Comparison of ENCODE assay signal across 13 cellular contexts in genomic region chr11:351411-351810, GRCh38. TPM values are rescaled to one million over a fixed set of nuclear protein-coding genes. Genes with fewer than 3 reads are reported as not detected.
A peak's percentile ranks its signal among the peaks of the same experiment; 100 is the strongest.
DNase-seq lines count a peak whose midpoint lies in the region; FAIRE-seq and TF ChIP-seq lines count a peak whose summit lies in the region.
"Had no signal": no experiment of that assay in that cellular context is flagged by ENCODE, and none has a peak within 500 bp of the region (broad histone marks: within the 10 kb centered on the region; RNA-seq: fewer than 3 reads in every experiment).

No MANE protein-coding gene starts in this region.

- H3K9me3 ChIP-seq in astrocyte (ENCODE audit: insufficient read depth, low read depth, low read length), result no peaks in the 10 kb centered on the region
- no peaks in the 10 kb centered on the region for H3K9me3 ChIP-seq in ascending aorta
- H3K9me3 ChIP-seq in adrenal gland (replicated peaks in 1 of 3), result no peaks in the 10 kb centered on the region
- H3K9me3 ChIP-seq: stomach had no signal

- FAIRE-seq in astrocyte (lab: Jason Lieb, UNC), result no peak

- H3K9me3 Mint-ChIP-seq in astrocyte (ENCODE audit: unreplicated experiment) (no peaks in the 10 kb centered on the region), nephron (no peaks in the 10 kb centered on the region)
- H3K9me3 Mint-ChIP-seq: memory B cell had no signal

- H3K27me3 Mint-ChIP-seq in astrocyte (ENCODE audit: low read depth, unreplicated experiment), result peaks cover 7% of the 10 kb centered on the region
- H3K27me3 Mint-ChIP-seq in nephron (ENCODE audit: low read depth), result no peaks in the 10 kb centered on the region
- H3K27me3 Mint-ChIP-seq: memory B cell had no signal

- no peaks in the 10 kb centered on the region for H3K79me2 ChIP-seq in astrocyte (ENCODE audit: insufficient read depth, low read length)

- H2AFZ ChIP-seq in astrocyte (ENCODE audit: low read depth, low read length), result no peak overlapping the region

- H3K36me3 ChIP-seq in astrocyte (ENCODE audit: insufficient read depth, low read length) (no peaks in the 10 kb centered on the region), ascending aorta (no peaks in the 10 kb centered on the region), adrenal gland (replicated peaks in 1 of 2) (no peaks in the 10 kb centered on the region)
- H3K36me3 ChIP-seq: stomach had no signal

- WGBS in adrenal gland, 4 donors, result 90 to 93% (median 92%) methylated on average over 14 of the region's 14 CpGs

- no peak overlapping the region for H3K9ac ChIP-seq in astrocyte (ENCODE audit: low read length)

- H3K4me1 ChIP-seq in astrocyte (ENCODE audit: insufficient read depth, low read length) (peaks cover 10% of the 10 kb centered on the region), ascending aorta (peaks cover 26 to 27% of the 10 kb centered on the region in 2 donors), adrenal gland (replicated peaks in 1 of 2) (peaks cover 9 to 13% of the 10 kb centered on the region in 2 donors)

- H3K27ac ChIP-seq in astrocyte (ENCODE audit: low read depth, low read length) (no peak overlapping the region), ascending aorta (no peak overlapping the region), adrenal gland (no peak overlapping the region)

- no peak overlapping the region for H3K27ac Mint-ChIP-seq in astrocyte (ENCODE audit: unreplicated experiment)
- H3K27ac Mint-ChIP-seq in nephron, result peak overlapping the region; percentile 75 to 83 (median 81)
- H3K27ac Mint-ChIP-seq: memory B cell had no signal

- peaks cover 7% of the 10 kb centered on the region for H3K4me1 Mint-ChIP-seq in astrocyte (ENCODE audit: low read depth, unreplicated experiment)
- peaks cover 42% of the 10 kb centered on the region for H3K4me1 Mint-ChIP-seq in nephron

- no peaks in the 10 kb centered on the region for H3K27me3 ChIP-seq in astrocyte (ENCODE audit: insufficient read depth, low read length)
- no peaks in the 10 kb centered on the region for H3K27me3 ChIP-seq in ascending aorta
- H3K27me3 ChIP-seq in adrenal gland, result no peaks in the 10 kb centered on the region

- TF ChIP-seq CTCF in astrocyte (IDR thresholded peaks at IDR 0.05; ENCODE audit: insufficient read depth, low read depth, low read length) (no peak), nephron (IDR thresholded peaks at IDR 0.05; ENCODE audit: unreplicated experiment in 3 of 3) (no peak), ascending aorta (IDR thresholded peaks at IDR 0.05) (no peak), adrenal gland (IDR thresholded peaks at IDR 0.05) (no peak)

- H3K4me3 ChIP-seq in astrocyte (ENCODE audit: insufficient read depth, low read depth, low read length) (no peak overlapping the region), ascending aorta (no peak overlapping the region), adrenal gland (no peak overlapping the region)
- H3K4me3 ChIP-seq: stomach had no signal

- intact Hi-C loops in ascending aorta (cut with DNase I) (no loop called here), adrenal gland (cut with DNase I) (no loop called here)

- peak overlapping the region; percentile 64 for H3K4me3 Mint-ChIP-seq in astrocyte (ENCODE audit: unreplicated experiment)
- no peak overlapping the region for H3K4me3 Mint-ChIP-seq in nephron
- H3K4me3 Mint-ChIP-seq: WTC11 had no signal

- no peaks in the 10 kb centered on the region for H4K20me1 ChIP-seq in astrocyte (ENCODE audit: insufficient read depth, low read length)

- no peak overlapping the region for H3K4me2 ChIP-seq in astrocyte (ENCODE audit: low read length)

- no peak for TF ChIP-seq POLR2A in adrenal gland (IDR thresholded peaks at IDR 0.05)

- DNase-seq in activated effector memory CD4-positive, alpha-beta T cell treated with anti-CD3 and anti-CD28 coated beads, Interleukin-2, amount 50 U/mL, for 16 hours, result peak; percentile 57
- DNase-seq in activated effector memory CD4-positive, alpha-beta T cell treated with Interleukin-2 at 50 U/mL for 16 hours, result no peak
- no peak for DNase-seq in astrocyte (ENCODE audit: low read depth)
- DNase-seq in ureter (ENCODE audit: low spot score), result peak; percentile 41
- no peak for DNase-seq in ascending aorta (ENCODE audit: low spot score in 2 of 2)
- DNase-seq in adrenal gland, result no peak
- no peak for DNase-seq in hippocampal formation (lab: John Stamatoyannopoulos, UW)
- DNase-seq: NCI-H1694 treated with DMSO at 0.1 percent for 48 hours, stomach had no signal

- H3K36me3 Mint-ChIP-seq in astrocyte (ENCODE audit: low read depth, unreplicated experiment) (no peaks in the 10 kb centered on the region), nephron (ENCODE audit: low read depth) (no peaks in the 10 kb centered on the region)
- H3K36me3 Mint-ChIP-seq: memory B cell, WTC11 had no signal

RNA-seq across cellular contexts. Expression of gene B4GALNT4, which starts 17.9 kb away (rescaled TPM):
- 64.6 and 68.5 TPM in 2 replicates for total RNA-seq in astrocyte
- 3.3 TPM for total RNA-seq in ureter
- total RNA-seq in ascending aorta, result not detected
- total RNA-seq in adrenal gland, result 1 to 10 TPM in 3 of 8 donors, under 1 TPM in 3, not detected in 2; 0.29 to 2.9 (median 0.99) TPM
- 10 to 100 TPM in 1 of 3 donors, 1 to 10 TPM in 1, under 1 TPM in 1; 0.15 to 30.3 (median 9.1) TPM for polyA plus RNA-seq in adrenal gland

RNA-seq across cellular contexts. Expression of gene IFITM3, which starts 30.8 kb away (rescaled TPM):
- total RNA-seq in astrocyte (642 and 757 TPM in 2 replicates), ureter (536 TPM), ascending aorta (1,421 TPM), adrenal gland (100 to 1,000 TPM; 120 to 946 (median 395) TPM)
- polyA plus RNA-seq in adrenal gland, result 1,000 to 10,000 TPM in 1 of 3 donors, 100 to 1,000 TPM in 2; 454 to 1,592 (median 502) TPM

RNA-seq across cellular contexts. Expression of gene IFITM1, which starts 37.6 kb away (rescaled TPM):
- total RNA-seq in astrocyte (526 and 631 TPM in 2 replicates), ureter (150 TPM), ascending aorta (650 TPM), adrenal gland (100 to 1,000 TPM in 3 of 8 donors, 10 to 100 TPM in 5; 52.8 to 238 (median 85.3) TPM)
- 100 to 1,000 TPM in 2 of 3 donors, 10 to 100 TPM in 1; 84.6 to 360 (median 139) TPM for polyA plus RNA-seq in adrenal gland

RNA-seq across cellular contexts. Expression of gene PKP3, which starts 42.6 kb away (rescaled TPM):
- total RNA-seq in astrocyte, result 1.1 and 2.1 TPM in 2 replicates
- 78.5 TPM for total RNA-seq in ureter
- total RNA-seq in ascending aorta, result not detected
- under 1 TPM in 3 of 8 donors, not detected in 5; 0.45 to 0.65 (median 0.65) TPM for total RNA-seq in adrenal gland
- polyA plus RNA-seq in adrenal gland, result under 1 TPM in 1 of 3 donors, not detected in 2; 0.37 TPM
- total RNA-seq: A673 had no signal

RNA-seq across cellular contexts. Expression of gene IFITM2, which starts 43.8 kb away (rescaled TPM):
- 474 and 575 TPM in 2 replicates for total RNA-seq in astrocyte
- total RNA-seq in ureter, result 408 TPM
- total RNA-seq in ascending aorta, result 1,131 TPM
- total RNA-seq in adrenal gland, result 100 to 1,000 TPM in 7 of 8 donors, 10 to 100 TPM in 1; 96.5 to 269 (median 190) TPM
- 100 to 1,000 TPM; 290 to 835 (median 443) TPM for polyA plus RNA-seq in adrenal gland

Comparison
In these comparisons a context has a peak if more than half of its experiments do, and no peak if none do; other contexts are left out.
1. DNase-seq: peak in activated effector memory CD4-positive, alpha-beta T cell treated with anti-CD3 and anti-CD28 coated beads, Interleukin-2, amount 50 U/mL, for 16 hours (single experiment) and ureter (single experiment); none in activated effector memory CD4-positive, alpha-beta T cell treated with Interleukin-2 at 50 U/mL for 16 hours (single experiment), astrocyte (single experiment), ascending aorta (0 of 2), adrenal gland (0 of 7) and hippocampal formation (0 of 2).
2. RNA of gene B4GALNT4, which starts 17.9 kb away (total RNA-seq): 64.6 to 68.5 TPM in astrocyte; 3.3 TPM in ureter (single experiment), 0.29 to 2.9 TPM in adrenal gland and not detected in ascending aorta (single experiment); every median in the first group is over 10 times any median in the second.